Comparison of ENCODE assay signal across 10 cellular contexts in the genomic region with DNA sequence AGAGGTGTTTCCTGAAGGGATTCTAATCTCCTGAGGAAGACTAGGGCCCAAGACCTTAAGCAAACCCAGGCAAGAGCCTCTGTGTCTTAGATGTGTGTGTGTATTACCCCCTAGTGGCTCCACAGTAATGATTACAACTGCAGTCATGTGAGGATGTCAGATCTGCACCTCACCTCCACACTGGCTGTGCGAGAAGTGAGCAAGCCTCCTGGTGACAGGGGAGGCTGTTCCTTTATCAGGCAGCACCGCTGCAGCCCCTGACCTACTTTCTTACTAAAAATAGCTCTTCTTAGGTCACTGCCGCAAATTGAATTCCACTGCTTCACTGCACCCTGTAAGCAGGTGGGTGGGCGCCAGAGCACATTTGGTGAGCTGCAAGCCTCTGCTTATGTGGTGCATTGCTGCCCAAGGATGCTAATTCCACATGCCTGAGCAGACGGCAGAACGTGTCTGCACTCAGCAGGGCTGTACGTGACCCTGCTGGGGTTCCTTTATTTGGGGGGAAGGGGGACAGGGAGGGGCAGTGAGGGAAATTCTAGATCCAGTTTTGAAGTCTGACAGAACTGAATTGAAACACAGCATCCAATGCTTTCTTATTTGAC.
DNase-seq lines count a peak whose midpoint lies in the region; ATAC-seq, FAIRE-seq and TF ChIP-seq lines count a peak whose summit lies in the region.
"Had no signal": no experiment of that assay in that cellular context is flagged by ENCODE, and none has a peak within 500 bp of the region (broad histone marks: within the 10 kb centered on the region; RNA-seq: fewer than 3 reads in every experiment).

No MANE protein-coding gene starts in this region.

- H3K4me1 ChIP-seq in HepG2 (ENCODE audit: insufficient read depth, low read length) (no peaks in the 10 kb centered on the region), right lobe of liver (no peaks in the 10 kb centered on the region), adrenal gland (replicated peaks in 1 of 2) (peaks cover 0 to 6% of the 10 kb centered on the region in 2 donors), stomach (no peaks in the 10 kb centered on the region)

- no peak for TF ChIP-seq POLR2A in HepG2 (IDR thresholded peaks at IDR 0.05; ENCODE audit: insufficient read depth in 1 of 2, low read depth in 2 of 2, low read length in 2 of 2)
- no peak for TF ChIP-seq POLR2A in right lobe of liver (IDR thresholded peaks at IDR 0.05)
- no peak for TF ChIP-seq POLR2A in adrenal gland (IDR thresholded peaks at IDR 0.05)
- TF ChIP-seq POLR2A in stomach (IDR thresholded peaks at IDR 0.05), result no peak

- intact Hi-C loops in HepG2 (cut with micrococcal nuclease; ENCODE audit: unreplicated experiment) (loop anchor here (5.0 kb wide), 1 partner anchor 85 kb away; no protein-coding TSS in a partner anchor), right lobe of liver (cut with DNase I) (no loop called here), adrenal gland (cut with DNase I) (no loop called here), left cardiac atrium (cut with DNase I) (loop anchor here in 1 of 2 donors (5.0 to 10.0 kb wide), 2 partner anchors 85 to 128 kb away; no protein-coding TSS in a partner anchor), stomach (cut with DNase I; ENCODE audit: low total_unique reads) (no loop called here)

- 90% methylated on average over 6 of the region's 7 CpGs for WGBS in HepG2 (ENCODE audit: low lambda C conversion rate)
- 85% methylated on average over 3 of the region's 7 CpGs for WGBS in right lobe of liver (ENCODE audit: insufficient coverage, low coverage, low lambda C conversion rate, missing lambda C conversion rate)
- WGBS in adrenal gland, 4 donors, result 41 to 73% (median 54%) methylated on average over 7 of the region's 7 CpGs
- 62 to 83% (median 75%) methylated on average over 7 of the region's 7 CpGs for WGBS in stomach, 5 donors

- no TSS peak for BruUV-seq in HepG2 (replicated peaks; lab: Mats Ljungman, UMichigan)

- H3K79me2 ChIP-seq in HepG2 (ENCODE audit: insufficient read depth, low read length), result no peaks in the 10 kb centered on the region

- H3K4me2 ChIP-seq in HepG2 (ENCODE audit: low read depth, low read length), result no peak overlapping the region

- CTCF ChIA-PET in HepG2 (lab: Yijun Ruan, JAX; ENCODE audit: low intra/inter-chr PET ratio, low total read pairs), result interaction anchor here (0.9 kb wide), 1 partner anchor 87 kb away, joined by 3 read pairs; no protein-coding TSS in a partner anchor

- H3K9me3 ChIP-seq in HepG2 (ENCODE audit: low read length) (no peaks in the 10 kb centered on the region), right lobe of liver (no peaks in the 10 kb centered on the region), adrenal gland (replicated peaks in 1 of 3) (no peaks in the 10 kb centered on the region), stomach (no peaks in the 10 kb centered on the region)

- H3K4me3 ChIP-seq in HepG2 (replicated peaks in 1 of 3; ENCODE audit: insufficient read depth in 1 of 3, low read depth in 2 of 3, low read length in 3 of 3), result no peak overlapping the region
- H3K4me3 ChIP-seq in right lobe of liver, result no peak overlapping the region
- no peak overlapping the region for H3K4me3 ChIP-seq in adrenal gland
- H3K4me3 ChIP-seq in stomach, result no peak overlapping the region

- H3K36me3 ChIP-seq in HepG2 (replicated peaks in 1 of 2; ENCODE audit: control insufficient read depth in 1 of 2, insufficient read depth in 2 of 2, low read length in 2 of 2) (peaks cover 6 to 35% of the 10 kb centered on the region in 2 experiments; a peak in 3 of 5 replicates), right lobe of liver (no peaks in the 10 kb centered on the region), adrenal gland (replicated peaks in 1 of 2) (no peaks in the 10 kb centered on the region), stomach (no peaks in the 10 kb centered on the region)

- H3K9ac ChIP-seq in HepG2 (ENCODE audit: insufficient read depth, low read depth, low read length), result no peak overlapping the region

- FAIRE-seq in HepG2 (lab: Jason Lieb, UNC) (no peak), urothelium cell line (lab: Jason Lieb, UNC) (no peak)

- TF ChIP-seq EP300 in HepG2 (IDR thresholded peaks at IDR 0.05; ENCODE audit: low read depth in 2 of 2, low read length in 2 of 2) (no peak), HepG2 (CRISPR knock-in tag; IDR thresholded peaks at IDR 0.05; ENCODE audit: borderline replicate concordance) (no peak), stomach (IDR thresholded peaks at IDR 0.05) (no peak)

- in situ Hi-C loops in HepG2 (cut with HindIII; ENCODE audit: extremely low pct_ligation_motif_present, low pct_unique_long_range_greater_than_20kb), result no loop called here

- H3K27me3 ChIP-seq in HepG2 (ENCODE audit: control insufficient read depth in 1 of 2, insufficient read depth in 2 of 2, low read length in 2 of 2), result no peaks in the 10 kb centered on the region
- H3K27me3 ChIP-seq in right lobe of liver, result no peaks in the 10 kb centered on the region
- no peaks in the 10 kb centered on the region for H3K27me3 ChIP-seq in adrenal gland
- H3K27me3 ChIP-seq in stomach, result no peaks in the 10 kb centered on the region

- POLR2A ChIA-PET in HepG2 (lab: Yijun Ruan, JAX), result no interaction called here

- DNase-seq in HepG2 (ENCODE audit: low spot score) (no peak), right lobe of liver (no peak), adrenal gland (peak in 5 of 7 donors; percentile 18 to 64 (median 31)), left cardiac atrium (no peak), urothelium cell line (ENCODE audit: low spot score) (peak; percentile 41), stomach (no peak), SKM-1 (lab: John Stamatoyannopoulos, UW; ENCODE audit: unreplicated experiment) (no peak)
- DNase-seq: naive B cell had no signal

- TF ChIP-seq RAD21 in HepG2 (CRISPR knock-in tag; IDR thresholded peaks at IDR 0.05), result no peak

- ATAC-seq in HepG2, result peak; percentile 62
- no peak for ATAC-seq in right lobe of liver
- peak; percentile 34 to 55 for ATAC-seq in left cardiac atrium
- no peak for ATAC-seq in HG03095 (IDR thresholded peaks at IDR 0.05; ENCODE audit: unreplicated experiment)

- H4K20me1 ChIP-seq in HepG2 (ENCODE audit: insufficient read depth, low read length), result no peaks in the 10 kb centered on the region

- H3K27ac ChIP-seq in HepG2 (ENCODE audit: extremely low read length, insufficient read depth, low read length) (no peak overlapping the region), right lobe of liver (no peak overlapping the region), adrenal gland (no peak overlapping the region), stomach (no peak overlapping the region)
- H3K27ac ChIP-seq: HL-60 had no signal

- no peak overlapping the region for H2AFZ ChIP-seq in HepG2 (ENCODE audit: low read length)

- TF ChIP-seq CTCF in HepG2 (CRISPR knock-in tag; IDR thresholded peaks at IDR 0.05) (peak; percentile 39), right lobe of liver (IDR thresholded peaks at IDR 0.05) (peak in 1 of 4 donors; percentile 11), adrenal gland (IDR thresholded peaks at IDR 0.05) (peak in 3 of 6 experiments; percentile 10 to 30 (median 10)), stomach (IDR thresholded peaks at IDR 0.05) (no peak)

TF ChIP-seq in HepG2, 621 proteins besides CTCF, POLR2A, EP300 and RAD21:
- TF ChIP-seq ZNF598 (CRISPR knock-in tag; IDR thresholded peaks at IDR 0.05; ENCODE audit: borderline replicate concordance) (no peak), STAG1 (CRISPR knock-in tag; IDR thresholded peaks at IDR 0.05) (peak; percentile 7; the same call in 1 of the 2 replicates)

Comparison
In these comparisons a context has a peak if more than half of its experiments do, and no peak if none do; other contexts are left out.
1. ATAC-seq: peak in HepG2 (single experiment) and left cardiac atrium (2 of 2); none in right lobe of liver (0 of 4) and HG03095 (single experiment).
2. DNase-seq: peak in adrenal gland (5 of 7) and urothelium cell line (single experiment); none in HepG2 (single experiment), right lobe of liver (0 of 3), left cardiac atrium (single experiment), stomach (single experiment) and SKM-1 (single experiment).